12 cellular contexts compared by ENCODE assay signal in the genomic region with DNA sequence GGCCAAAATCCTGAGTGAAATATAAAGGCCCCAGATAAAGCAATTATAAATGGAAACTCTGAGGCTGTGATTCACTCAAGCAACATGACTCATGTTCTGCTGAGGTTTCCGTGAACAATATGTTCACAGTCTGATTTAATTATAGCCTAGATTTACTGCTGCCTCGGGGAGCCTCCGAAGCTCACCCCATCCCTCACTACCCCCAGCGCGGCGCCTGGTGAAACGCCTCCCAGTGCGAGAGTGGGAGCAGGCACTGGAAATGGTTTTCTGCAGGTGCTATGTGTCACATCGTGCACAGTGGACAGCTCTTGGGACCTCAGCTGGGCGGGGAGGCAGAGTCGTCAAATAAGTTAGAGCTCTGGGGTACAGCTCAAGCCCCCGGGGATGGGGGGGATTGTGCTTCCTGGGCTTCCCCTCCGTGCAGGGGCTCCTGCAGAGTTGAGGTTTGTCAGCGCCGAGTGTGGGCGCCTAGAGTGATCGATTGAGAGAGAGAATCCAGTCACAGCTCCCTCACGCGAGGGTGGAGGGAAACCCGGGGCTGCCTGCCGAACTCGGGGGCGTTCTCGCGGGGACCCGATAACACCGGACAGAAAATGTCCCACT.
DNase-seq lines count a peak whose midpoint lies in the region; ATAC-seq and TF ChIP-seq lines count a peak whose summit lies in the region.
"Had no signal": no experiment of that assay in that cellular context is flagged by ENCODE, and none has a peak within 500 bp of the region (broad histone marks: within the 10 kb centered on the region; RNA-seq: fewer than 3 reads in every experiment).

No MANE protein-coding gene starts in this region.

- 97% methylated on average over 11 to 27 of the region's 27 CpGs for WGBS in endodermal cell (ENCODE audit: insufficient coverage in 1 of 2, insufficient read length in 1 of 2), 2 experiments

- H3K4me1 Mint-ChIP-seq in activated T-cell treated with anti-CD3 and anti-CD28 coated beads, Interleukin-2, amount 50 U/mL, for 24 hours (ENCODE audit: low read depth) = peaks cover 14% of the 10 kb centered on the region
- H3K4me1 Mint-ChIP-seq in activated T-cell treated with anti-CD3 and anti-CD28 coated beads, Interleukin-2, amount 50 U/mL, for 72 hours (ENCODE audit: low read depth) = peaks cover 10% of the 10 kb centered on the region
- H3K4me1 Mint-ChIP-seq in endodermal cell = no peaks in the 10 kb centered on the region
- no peaks in the 10 kb centered on the region for H3K4me1 Mint-ChIP-seq in activated T-helper 1 cell treated with anti-CD3 and anti-CD28 coated beads, Interleukin-12 subunit alpha, Interleukin-12 subunit beta, Interleukin-2, Interleukin-4 antibody, amounts not matched to agents 30 ng/mL and 10 ng/mL and 1 ng/mL, durations not matched to agents 14 hours and 24 hours and 36 hours (ENCODE audit: low read depth)
- H3K4me1 Mint-ChIP-seq: activated naive CD8-positive, alpha-beta T cell treated with anti-CD3 and anti-CD28 coated beads, Interleukin-2, amount 10 ng/mL, durations not matched to agents 7 days and 5 days; memory B cell had no signal

- intact Hi-C loops in cardiac septum (cut with DNase I) = no loop called here
- intact Hi-C loops in tibial artery (cut with DNase I; ENCODE audit: low total_unique reads) = no loop called here
- intact Hi-C loops in activated T-helper 1 cell treated with anti-CD3 and anti-CD28 coated beads, Interleukin-12 subunit alpha, Interleukin-12 subunit beta, Interleukin-2, Interleukin-4 antibody, amounts not matched to agents 30 ng/mL and 10 ng/mL and 1 ng/mL, durations not matched to agents 14 hours and 24 hours and 36 hours (cut with micrococcal nuclease) = no loop called here

- no peaks in the 10 kb centered on the region for H3K36me3 Mint-ChIP-seq in activated T-cell treated with anti-CD3 and anti-CD28 coated beads, Interleukin-2, amount 50 U/mL, for 24 hours (ENCODE audit: low read depth)
- no peaks in the 10 kb centered on the region for H3K36me3 Mint-ChIP-seq in activated T-cell treated with anti-CD3 and anti-CD28 coated beads, Interleukin-2, amount 50 U/mL, for 72 hours (ENCODE audit: insufficient read depth in 2 of 2)
- no peaks in the 10 kb centered on the region for H3K36me3 Mint-ChIP-seq in endodermal cell (ENCODE audit: low read depth)
- H3K36me3 Mint-ChIP-seq in activated T-helper 1 cell treated with anti-CD3 and anti-CD28 coated beads, Interleukin-12 subunit alpha, Interleukin-12 subunit beta, Interleukin-2, Interleukin-4 antibody, amounts not matched to agents 30 ng/mL and 10 ng/mL and 1 ng/mL, durations not matched to agents 14 hours and 24 hours and 36 hours (ENCODE audit: low read depth) = no peaks in the 10 kb centered on the region
- H3K36me3 Mint-ChIP-seq: activated naive CD8-positive, alpha-beta T cell treated with anti-CD3 and anti-CD28 coated beads, Interleukin-2, amount 10 ng/mL, durations not matched to agents 7 days and 5 days; memory B cell had no signal

- H3K27me3 Mint-ChIP-seq in activated T-cell treated with anti-CD3 and anti-CD28 coated beads, Interleukin-2, amount 50 U/mL, for 24 hours = peaks cover 28% of the 10 kb centered on the region
- peaks cover 10% of the 10 kb centered on the region for H3K27me3 Mint-ChIP-seq in activated T-cell treated with anti-CD3 and anti-CD28 coated beads, Interleukin-2, amount 50 U/mL, for 72 hours (ENCODE audit: low read depth)
- H3K27me3 Mint-ChIP-seq in endodermal cell (ENCODE audit: insufficient read depth) = peaks cover 2% of the 10 kb centered on the region
- no peaks in the 10 kb centered on the region for H3K27me3 Mint-ChIP-seq in activated T-helper 1 cell treated with anti-CD3 and anti-CD28 coated beads, Interleukin-12 subunit alpha, Interleukin-12 subunit beta, Interleukin-2, Interleukin-4 antibody, amounts not matched to agents 30 ng/mL and 10 ng/mL and 1 ng/mL, durations not matched to agents 14 hours and 24 hours and 36 hours (ENCODE audit: insufficient read depth)
- H3K27me3 Mint-ChIP-seq: activated naive CD8-positive, alpha-beta T cell treated with anti-CD3 and anti-CD28 coated beads, Interleukin-2, amount 10 ng/mL, durations not matched to agents 7 days and 5 days had no signal

- H3K36me3 ChIP-seq in tibial artery (no peaks in the 10 kb centered on the region), endodermal cell (ENCODE audit: control insufficient read depth, insufficient read depth, low read length) (no peaks in the 10 kb centered on the region)

- H3K4me3 ChIP-seq in tibial artery (peak overlapping the region in 1 of 2 donors; percentile 25), endodermal cell (ENCODE audit: low read length) (no peak overlapping the region)

- H3K27me3 ChIP-seq in tibial artery (no peaks in the 10 kb centered on the region), endodermal cell (ENCODE audit: control insufficient read depth, insufficient read depth, low read length, poor library complexity, severe bottlenecking) (no peaks in the 10 kb centered on the region)

- H3K4me1 ChIP-seq in tibial artery = peaks cover 3 to 50% (median 26%) of the 10 kb centered on the region in 4 donors
- H3K4me1 ChIP-seq in endodermal cell (ENCODE audit: control insufficient read depth, insufficient read depth, low read length) = no peaks in the 10 kb centered on the region

- peak overlapping the region; percentile 64 for H3K27ac Mint-ChIP-seq in activated T-cell treated with anti-CD3 and anti-CD28 coated beads, Interleukin-2, amount 50 U/mL, for 24 hours
- H3K27ac Mint-ChIP-seq in activated T-cell treated with anti-CD3 and anti-CD28 coated beads, Interleukin-2, amount 50 U/mL, for 72 hours = no peak overlapping the region
- H3K27ac Mint-ChIP-seq in endodermal cell = no peak overlapping the region
- H3K27ac Mint-ChIP-seq in activated T-helper 1 cell treated with anti-CD3 and anti-CD28 coated beads, Interleukin-12 subunit alpha, Interleukin-12 subunit beta, Interleukin-2, Interleukin-4 antibody, amounts not matched to agents 30 ng/mL and 10 ng/mL and 1 ng/mL, durations not matched to agents 14 hours and 24 hours and 36 hours = no peak overlapping the region
- H3K27ac Mint-ChIP-seq: activated naive CD8-positive, alpha-beta T cell treated with anti-CD3 and anti-CD28 coated beads, Interleukin-2, amount 10 ng/mL, durations not matched to agents 7 days and 5 days; memory B cell had no signal

- H3K9ac ChIP-seq in endodermal cell (ENCODE audit: extremely low read depth, low read length, poor library complexity, severe bottlenecking) = no peak overlapping the region

- H3K4me3 Mint-ChIP-seq in activated T-cell treated with anti-CD3 and anti-CD28 coated beads, Interleukin-2, amount 50 U/mL, for 24 hours = peak overlapping the region; percentile 31
- H3K4me3 Mint-ChIP-seq in activated T-cell treated with anti-CD3 and anti-CD28 coated beads, Interleukin-2, amount 50 U/mL, for 72 hours = peak overlapping the region; percentile 40 to 69
- no peak overlapping the region for H3K4me3 Mint-ChIP-seq in endodermal cell
- H3K4me3 Mint-ChIP-seq in activated T-helper 1 cell treated with anti-CD3 and anti-CD28 coated beads, Interleukin-12 subunit alpha, Interleukin-12 subunit beta, Interleukin-2, Interleukin-4 antibody, amounts not matched to agents 30 ng/mL and 10 ng/mL and 1 ng/mL, durations not matched to agents 14 hours and 24 hours and 36 hours = no peak overlapping the region
- H3K4me3 Mint-ChIP-seq: activated naive CD8-positive, alpha-beta T cell treated with anti-CD3 and anti-CD28 coated beads, Interleukin-2, amount 10 ng/mL, durations not matched to agents 7 days and 5 days; memory B cell had no signal

- DNase-seq in activated T-cell treated with anti-CD3 and anti-CD28 coated beads, Interleukin-2, amount 50 U/mL, for 24 hours = peak; percentile 47
- no peak for DNase-seq in activated T-cell treated with anti-CD3 and anti-CD28 coated beads, Interleukin-2, amount 50 U/mL, for 1 hour
- DNase-seq in activated T-cell treated with anti-CD3 and anti-CD28 coated beads, Interleukin-2, amount 50 U/mL, for 72 hours = no peak
- DNase-seq in cardiac septum (ENCODE audit: low spot score) (peak; percentile 66), tibial artery (peak; percentile 34 to 78), endodermal cell (no peak), SKM-1 (lab: John Stamatoyannopoulos, UW; ENCODE audit: unreplicated experiment) (no peak)
- DNase-seq in activated T-helper 1 cell treated with anti-CD3 and anti-CD28 coated beads, Interleukin-12 subunit alpha, Interleukin-12 subunit beta, Interleukin-2, Interleukin-4 antibody, amounts not matched to agents 30 ng/mL and 10 ng/mL and 1 ng/mL, durations not matched to agents 14 hours and 24 hours and 36 hours (ENCODE audit: low spot score) = no peak
- DNase-seq: activated naive CD8-positive, alpha-beta T cell treated with anti-CD3 and anti-CD28 coated beads, Interleukin-2, amount 10 ng/mL, durations not matched to agents 7 days and 5 days; GOT3; NCI-H526 had no signal

- H3K27ac ChIP-seq in tibial artery (peak overlapping the region; percentile 84), endodermal cell (ENCODE audit: low read depth, low read length) (no peak overlapping the region)

- ATAC-seq in activated T-cell treated with anti-CD3 and anti-CD28 coated beads, Interleukin-2, amount 50 U/mL, for 72 hours (replicated peaks in 1 of 2) = peak; percentile 82 to 90

- H3K9me3 ChIP-seq in tibial artery = no peaks in the 10 kb centered on the region
- peaks cover under 1% of the 10 kb centered on the region for H3K9me3 ChIP-seq in endodermal cell (ENCODE audit: control insufficient read depth, low read length)

- TF ChIP-seq CTCF in tibial artery (IDR thresholded peaks at IDR 0.05) = no peak
- TF ChIP-seq CTCF in endodermal cell (conservative IDR thresholded peaks at IDR 0.05) = no peak

- H3K9me3 Mint-ChIP-seq in activated T-cell treated with anti-CD3 and anti-CD28 coated beads, Interleukin-2, amount 50 U/mL, for 24 hours = no peaks in the 10 kb centered on the region
- no peaks in the 10 kb centered on the region for H3K9me3 Mint-ChIP-seq in activated T-cell treated with anti-CD3 and anti-CD28 coated beads, Interleukin-2, amount 50 U/mL, for 72 hours
- H3K9me3 Mint-ChIP-seq in endodermal cell = peaks cover 62% of the 10 kb centered on the region
- H3K9me3 Mint-ChIP-seq in activated T-helper 1 cell treated with anti-CD3 and anti-CD28 coated beads, Interleukin-12 subunit alpha, Interleukin-12 subunit beta, Interleukin-2, Interleukin-4 antibody, amounts not matched to agents 30 ng/mL and 10 ng/mL and 1 ng/mL, durations not matched to agents 14 hours and 24 hours and 36 hours = no peaks in the 10 kb centered on the region
- H3K9me3 Mint-ChIP-seq: activated naive CD8-positive, alpha-beta T cell treated with anti-CD3 and anti-CD28 coated beads, Interleukin-2, amount 10 ng/mL, durations not matched to agents 7 days and 5 days had no signal

Comparison
In these comparisons a context has a peak if more than half of its experiments do, and no peak if none do; other contexts are left out.
1. DNase-seq: peak in activated T-cell treated with anti-CD3 and anti-CD28 coated beads, Interleukin-2, amount 50 U/mL, for 24 hours (single experiment), cardiac septum (single experiment) and tibial artery (2 of 2); none in activated T-cell treated with anti-CD3 and anti-CD28 coated beads, Interleukin-2, amount 50 U/mL, for 1 hour (single experiment), activated T-cell treated with anti-CD3 and anti-CD28 coated beads, Interleukin-2, amount 50 U/mL, for 72 hours (0 of 2), endodermal cell (single experiment), activated T-helper 1 cell treated with anti-CD3 and anti-CD28 coated beads, Interleukin-12 subunit alpha, Interleukin-12 subunit beta, Interleukin-2, Interleukin-4 antibody, amounts not matched to agents 30 ng/mL and 10 ng/mL and 1 ng/mL, durations not matched to agents 14 hours and 24 hours and 36 hours (single experiment) and SKM-1 (single experiment).
2. H3K4me3 Mint-ChIP-seq: peak in activated T-cell treated with anti-CD3 and anti-CD28 coated beads, Interleukin-2, amount 50 U/mL, for 24 hours (single experiment) and activated T-cell treated with anti-CD3 and anti-CD28 coated beads, Interleukin-2, amount 50 U/mL, for 72 hours (2 of 2); none in endodermal cell (single experiment) and activated T-helper 1 cell treated with anti-CD3 and anti-CD28 coated beads, Interleukin-12 subunit alpha, Interleukin-12 subunit beta, Interleukin-2, Interleukin-4 antibody, amounts not matched to agents 30 ng/mL and 10 ng/mL and 1 ng/mL, durations not matched to agents 14 hours and 24 hours and 36 hours (single experiment).